In the genomic region with DNA sequence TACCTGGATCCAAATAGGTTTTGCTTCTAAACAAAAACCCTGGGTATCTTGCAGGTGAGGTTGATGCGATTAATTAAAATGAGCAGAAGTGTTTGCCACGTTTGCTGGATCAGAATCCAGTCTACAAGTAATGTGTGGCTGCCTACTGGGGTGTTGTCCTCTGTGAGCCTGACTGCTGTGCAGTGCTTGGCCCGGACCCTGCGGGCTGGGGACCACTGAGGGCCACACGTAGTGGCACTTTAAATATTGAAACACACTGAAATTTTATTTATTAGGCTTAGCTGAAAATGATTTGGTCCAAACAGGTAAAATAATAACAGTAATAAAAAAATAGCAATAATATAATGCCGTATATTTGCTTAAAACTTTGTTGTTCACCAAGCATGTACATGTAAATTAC, we compare ENCODE assay signal across 27 cellular contexts.
"Had no signal": no experiment of that assay in that cellular context is flagged by ENCODE, and none has a peak within 500 bp of the region (broad histone marks: within the 10 kb centered on the region; RNA-seq: fewer than 3 reads in every experiment).

No MANE protein-coding gene starts in this region.

- H3K9me3 ChIP-seq: colonic mucosa, esophagus muscularis mucosa, esophagus squamous epithelium, gastrocnemius medialis, gastroesophageal sphincter, heart left ventricle, heart right ventricle had no signal

- H3K4me1 ChIP-seq: colonic mucosa, esophagus muscularis mucosa, esophagus squamous epithelium, gastrocnemius medialis, gastroesophageal sphincter, heart left ventricle, heart right ventricle had no signal

- H3K36me3 ChIP-seq: colonic mucosa, esophagus muscularis mucosa, esophagus squamous epithelium, gastrocnemius medialis, gastroesophageal sphincter, heart left ventricle, heart right ventricle had no signal

- H3K27ac ChIP-seq: colonic mucosa, coronary artery, dorsolateral prefrontal cortex, epithelial cell of prostate, esophagus muscularis mucosa, esophagus squamous epithelium, foreskin keratinocyte, gastrocnemius medialis, gastroesophageal sphincter, heart left ventricle, heart right ventricle had no signal

- FAIRE-seq: colon, endometrium, endothelial cell of umbilical vein had no signal

- ATAC-seq: effector memory CD8-positive, alpha-beta T cell; esophagus mucosa; foreskin keratinocyte; gastrocnemius medialis; gastroesophageal sphincter; heart left ventricle; heart right ventricle had no signal

- DNase-seq: colonic mucosa; cortex of kidney; dermis blood vessel endothelial cell; dorsolateral prefrontal cortex; effector CD4-positive, alpha-beta T cell; effector CD8-positive, alpha-beta T cell; effector memory CD4-positive, alpha-beta T cell; effector memory CD8-positive, alpha-beta T cell; endodermal cell; erythroblast; esophagus squamous epithelium; foreskin fibroblast; foreskin keratinocyte; foreskin melanocyte; gastrocnemius medialis; glutamatergic neuron; head of caudate nucleus; heart left ventricle; heart right ventricle had no signal

- H3K4me3 ChIP-seq: colonic mucosa, coronary artery, dorsolateral prefrontal cortex, esophagus muscularis mucosa, esophagus squamous epithelium, gastrocnemius medialis, gastroesophageal sphincter, heart left ventricle, heart right ventricle had no signal

- H3K27me3 ChIP-seq: colonic mucosa, dorsolateral prefrontal cortex, esophagus muscularis mucosa, esophagus squamous epithelium, foreskin keratinocyte, gastrocnemius medialis, gastroesophageal sphincter, heart left ventricle, heart right ventricle had no signal
